21 cellular contexts compared by ENCODE assay signal in genomic region chr6:148497717-148498116, GRCh38.
A peak's percentile ranks its signal among the peaks of the same experiment; 100 is the strongest.
DNase-seq lines count a peak whose midpoint lies in the region; ATAC-seq, FAIRE-seq and TF ChIP-seq lines count a peak whose summit lies in the region.
"Had no signal": no experiment of that assay in that cellular context is flagged by ENCODE, and none has a peak within 500 bp of the region (broad histone marks: within the 10 kb centered on the region; RNA-seq: fewer than 3 reads in every experiment).

No MANE protein-coding gene starts in this region.

- no peak overlapping the region for H3K4me2 ChIP-seq in astrocyte (ENCODE audit: low read length)

- intact Hi-C loops in thyroid gland (cut with DNase I): no loop called here

- H3K4me3 Mint-ChIP-seq in HFFc6: no peak overlapping the region
- H3K4me3 Mint-ChIP-seq in astrocyte (ENCODE audit: unreplicated experiment): no peak overlapping the region
- H3K4me3 Mint-ChIP-seq in nephron: no peak overlapping the region
- H3K4me3 Mint-ChIP-seq: activated T-cell treated with anti-CD3 and anti-CD28 coated beads, Interleukin-2, amount 50 U/mL, for 4 hours; CD4-positive, alpha-beta memory T cell; mesothelial cell of epicardium; natural killer cell; T-helper 17 cell had no signal

- H3K9me3 ChIP-seq in astrocyte (ENCODE audit: insufficient read depth, low read depth, low read length) (no peaks in the 10 kb centered on the region), thyroid gland (no peaks in the 10 kb centered on the region)
- H3K9me3 ChIP-seq: adrenal gland, spleen had no signal

- TF ChIP-seq CTCF in HFFc6 (IDR thresholded peaks at IDR 0.05) (no peak), astrocyte (IDR thresholded peaks at IDR 0.05; ENCODE audit: insufficient read depth, low read depth, low read length) (no peak), nephron (IDR thresholded peaks at IDR 0.05; ENCODE audit: unreplicated experiment in 3 of 3) (no peak), thyroid gland (IDR thresholded peaks at IDR 0.05) (no peak)

- no peak overlapping the region for H3K9ac ChIP-seq in astrocyte (ENCODE audit: low read length)

- 93 to 96% methylated on average over 5 of the region's 5 CpGs for WGBS in thyroid gland, 2 donors

- no peaks in the 10 kb centered on the region for H4K20me1 ChIP-seq in astrocyte (ENCODE audit: insufficient read depth, low read length)

- no peaks in the 10 kb centered on the region for H3K79me2 ChIP-seq in astrocyte (ENCODE audit: insufficient read depth, low read length)

- DNase-seq in HFFc6 (no peak), astrocyte (ENCODE audit: low read depth) (peak; percentile 11), thyroid gland (no peak), OCI-M1 (lab: John Stamatoyannopoulos, UW) (no peak)
- DNase-seq: activated CD8-positive, alpha-beta memory T cell treated with anti-CD3 and anti-CD28 coated beads for 24 hours; activated gamma-delta T cell treated with Interleukin-2 at 50 U/mL for 16 hours; activated T-cell treated with anti-CD3 and anti-CD28 coated beads, Interleukin-2, amount 50 U/mL, for 4 hours; adrenal gland; CD4-positive, alpha-beta memory T cell; DMS 273 treated with DMSO at 0.1 percent for 48 hours; Karpas-422; left ventricle myocardium superior; natural killer cell; spleen; T-helper 17 cell had no signal

- H3K4me1 ChIP-seq in astrocyte (ENCODE audit: insufficient read depth, low read length): peaks cover 24% of the 10 kb centered on the region
- peaks cover 8 to 52% of the 10 kb centered on the region in 2 donors for H3K4me1 ChIP-seq in thyroid gland
- H3K4me1 ChIP-seq: spleen had no signal

- no peak for TF ChIP-seq POLR2A in thyroid gland (IDR thresholded peaks at IDR 0.05)
- no peak for TF ChIP-seq POLR2A in GM18505 (IDR thresholded peaks at IDR 0.05; ENCODE audit: borderline replicate concordance, extremely low read depth, insufficient read depth, insufficient read length)

- no peak overlapping the region for H2AFZ ChIP-seq in astrocyte (ENCODE audit: low read depth, low read length)

- H3K36me3 ChIP-seq in astrocyte (ENCODE audit: insufficient read depth, low read length) (no peaks in the 10 kb centered on the region), thyroid gland (no peaks in the 10 kb centered on the region)
- H3K36me3 ChIP-seq: adrenal gland, spleen had no signal

- peaks cover 44% of the 10 kb centered on the region for H3K36me3 Mint-ChIP-seq in HFFc6 (ENCODE audit: low read depth)
- H3K36me3 Mint-ChIP-seq in astrocyte (ENCODE audit: low read depth, unreplicated experiment): peaks cover 3% of the 10 kb centered on the region
- H3K36me3 Mint-ChIP-seq in nephron (ENCODE audit: low read depth): peaks cover 25% of the 10 kb centered on the region
- H3K36me3 Mint-ChIP-seq: CD4-positive, alpha-beta memory T cell; natural killer cell had no signal

- no peak overlapping the region for H3K27ac ChIP-seq in astrocyte (ENCODE audit: low read depth, low read length)
- peak overlapping the region in 2 of 3 donors; percentile 50 to 52 for H3K27ac ChIP-seq in thyroid gland
- H3K27ac ChIP-seq: adrenal gland, spleen had no signal

- H3K4me1 Mint-ChIP-seq in HFFc6 (ENCODE audit: low read depth) (peaks cover 81% of the 10 kb centered on the region), astrocyte (ENCODE audit: low read depth, unreplicated experiment) (peaks cover 17% of the 10 kb centered on the region), nephron (peaks cover 44% of the 10 kb centered on the region)
- H3K4me1 Mint-ChIP-seq: natural killer cell had no signal

- H3K4me3 ChIP-seq in astrocyte (ENCODE audit: insufficient read depth, low read depth, low read length): no peak overlapping the region
- no peak overlapping the region for H3K4me3 ChIP-seq in thyroid gland (replicated peaks in 1 of 3)
- H3K4me3 ChIP-seq: adrenal gland, GM12878, spleen had no signal

- no peak for FAIRE-seq in astrocyte (lab: Jason Lieb, UNC)
- FAIRE-seq: colon, GM12878 had no signal

- no peak for ATAC-seq in HG02938 (IDR thresholded peaks at IDR 0.05; ENCODE audit: unreplicated experiment)
- ATAC-seq in GM18505 (IDR thresholded peaks at IDR 0.05; ENCODE audit: unreplicated experiment): no peak
- ATAC-seq: activated T-cell treated with anti-CD3 and anti-CD28 coated beads, Interleukin-2, amount 50 U/mL, for 4 hours; GM12878; left ventricle myocardium superior; natural killer cell; T-helper 17 cell had no signal

- H3K9me3 Mint-ChIP-seq in HFFc6 (no peaks in the 10 kb centered on the region), astrocyte (ENCODE audit: unreplicated experiment) (no peaks in the 10 kb centered on the region), nephron (no peaks in the 10 kb centered on the region)
- H3K9me3 Mint-ChIP-seq: activated T-cell treated with anti-CD3 and anti-CD28 coated beads, Interleukin-2, amount 50 U/mL, for 4 hours; CD4-positive, alpha-beta memory T cell; natural killer cell had no signal

- H3K27ac Mint-ChIP-seq in HFFc6 (peak overlapping the region; percentile 96), astrocyte (ENCODE audit: unreplicated experiment) (no peak overlapping the region), nephron (peak overlapping the region in 2 of 3 experiments; percentile 8 to 39)
- H3K27ac Mint-ChIP-seq: CD4-positive, alpha-beta memory T cell; natural killer cell; T-helper 17 cell had no signal

- H3K27me3 ChIP-seq in astrocyte (ENCODE audit: insufficient read depth, low read length) (no peaks in the 10 kb centered on the region), thyroid gland (no peaks in the 10 kb centered on the region)
- H3K27me3 ChIP-seq: adrenal gland, spleen had no signal

- H3K27me3 Mint-ChIP-seq in HFFc6 (ENCODE audit: insufficient read depth): peaks cover 2% of the 10 kb centered on the region
- H3K27me3 Mint-ChIP-seq in astrocyte (ENCODE audit: low read depth, unreplicated experiment): no peaks in the 10 kb centered on the region
- no peaks in the 10 kb centered on the region for H3K27me3 Mint-ChIP-seq in nephron (ENCODE audit: low read depth)
